1 cellular context compared by ENCODE assay signal in genomic region chr21:46599251-46599572, GRCh38.
A peak's percentile ranks its signal among the peaks of the same experiment; 100 is the strongest.
TF ChIP-seq lines count a peak whose summit lies in the region.

No MANE protein-coding gene starts in this region.

TF ChIP-seq in K562, 482 proteins besides CTCF, POLR2A, EP300 and RAD21 (continued from another document and continues in another):
- TF ChIP-seq MGA (IDR thresholded peaks at IDR 0.05): 0 out of 2 replicates have a peak, but pooled peaks have one; percentile 23
- TF ChIP-seq SFPQ (IDR thresholded peaks at IDR 0.05; ENCODE audit: low read depth, low read length): no peak
- TF ChIP-seq NONO (IDR thresholded peaks at IDR 0.05; ENCODE audit: low read depth in 2 of 2, low read length in 1 of 2): no peak
- no peak for TF ChIP-seq HNRNPUL1 (IDR thresholded peaks at IDR 0.05; ENCODE audit: low read length)
- no peak for TF ChIP-seq ZNF512 (tag; IDR thresholded peaks at IDR 0.05)
- TF ChIP-seq DIDO1 (tag; IDR thresholded peaks at IDR 0.05; ENCODE audit: low read depth): no peak
- TF ChIP-seq SMARCE1 (IDR thresholded peaks at IDR 0.05): no peak
- no peak for TF ChIP-seq THAP7 (CRISPR knock-in tag; IDR thresholded peaks at IDR 0.05)
- TF ChIP-seq TCF7L2 (IDR thresholded peaks at IDR 0.05; ENCODE audit: low read depth, low read length): no peak
- TF ChIP-seq HOMEZ (CRISPR knock-in tag; IDR thresholded peaks at IDR 0.05): no peak
- TF ChIP-seq PKNOX1 (IDR thresholded peaks at IDR 0.05): peak; percentile 20; the same call in 1 of the 2 replicates
- no peak for TF ChIP-seq NR2C2 (CRISPR knock-in tag; IDR thresholded peaks at IDR 0.05)
- TF ChIP-seq NR2C2 (tag; IDR thresholded peaks at IDR 0.05): 0 out of 2 replicates have a peak, but pooled peaks have one; percentile 24
- no peak for TF ChIP-seq ZNF609 (CRISPR knock-in tag; IDR thresholded peaks at IDR 0.05; ENCODE audit: borderline replicate concordance)
- TF ChIP-seq CHAMP1 (IDR thresholded peaks at IDR 0.05): no peak
- TF ChIP-seq PRPF4 (IDR thresholded peaks at IDR 0.05; ENCODE audit: insufficient read depth, low read depth, low read length, poor library complexity, severe bottlenecking): no peak
- TF ChIP-seq ZBTB26 (CRISPR knock-in tag; IDR thresholded peaks at IDR 0.05): no peak
- peak; percentile 99 for TF ChIP-seq RFX1 (IDR thresholded peaks at IDR 0.05)
- peak; percentile 78; the same call in 1 of the 2 replicates for TF ChIP-seq CTBP1 (IDR thresholded peaks at IDR 0.05; ENCODE audit: borderline replicate concordance)
